ENCODE assay signal across 1 cellular context in the genomic region with DNA sequence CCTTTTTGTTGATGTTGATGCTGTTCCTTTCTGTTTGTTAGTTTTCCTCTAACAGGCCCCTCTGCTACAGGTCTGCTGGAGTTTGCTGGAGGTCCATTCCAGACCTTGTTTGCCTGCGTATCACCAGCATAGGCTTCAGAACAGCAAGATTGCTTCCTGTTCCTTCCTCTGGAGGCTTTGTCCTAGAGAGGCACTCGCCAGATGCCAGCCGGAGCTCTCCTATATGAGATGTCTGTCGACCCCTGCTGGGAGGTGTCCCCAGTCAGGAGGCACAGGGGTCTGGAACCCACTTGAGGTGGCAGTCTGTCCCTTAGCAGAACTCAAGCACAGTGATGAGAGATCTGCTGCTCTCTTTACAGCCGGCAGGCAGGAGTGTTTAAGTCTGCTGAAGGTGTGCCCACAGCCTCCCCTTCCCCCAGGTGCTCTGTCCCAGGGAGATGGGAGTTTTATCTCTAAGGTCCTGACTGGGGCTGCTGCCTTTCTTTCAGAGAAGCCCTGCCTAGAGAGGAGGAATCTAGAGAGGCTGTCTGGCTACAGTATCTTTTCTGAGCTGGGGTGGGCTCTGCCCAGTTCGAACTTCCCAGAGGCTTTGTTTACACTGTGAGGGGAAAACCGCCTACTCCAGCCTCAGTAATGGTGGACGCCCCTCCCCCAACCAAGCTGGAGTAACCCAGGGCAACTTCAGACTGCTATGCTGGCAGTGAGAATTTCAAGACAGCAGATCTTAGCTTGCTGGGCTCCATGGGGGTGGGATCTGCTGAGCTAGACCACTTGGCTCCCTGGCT.
TF ChIP-seq lines count a peak whose summit lies in the region.

No MANE protein-coding gene starts in this region.

TF ChIP-seq in GM23338, 12 proteins besides CTCF, POLR2A, EP300 and RAD21:
- TF ChIP-seq, protein P1, sequence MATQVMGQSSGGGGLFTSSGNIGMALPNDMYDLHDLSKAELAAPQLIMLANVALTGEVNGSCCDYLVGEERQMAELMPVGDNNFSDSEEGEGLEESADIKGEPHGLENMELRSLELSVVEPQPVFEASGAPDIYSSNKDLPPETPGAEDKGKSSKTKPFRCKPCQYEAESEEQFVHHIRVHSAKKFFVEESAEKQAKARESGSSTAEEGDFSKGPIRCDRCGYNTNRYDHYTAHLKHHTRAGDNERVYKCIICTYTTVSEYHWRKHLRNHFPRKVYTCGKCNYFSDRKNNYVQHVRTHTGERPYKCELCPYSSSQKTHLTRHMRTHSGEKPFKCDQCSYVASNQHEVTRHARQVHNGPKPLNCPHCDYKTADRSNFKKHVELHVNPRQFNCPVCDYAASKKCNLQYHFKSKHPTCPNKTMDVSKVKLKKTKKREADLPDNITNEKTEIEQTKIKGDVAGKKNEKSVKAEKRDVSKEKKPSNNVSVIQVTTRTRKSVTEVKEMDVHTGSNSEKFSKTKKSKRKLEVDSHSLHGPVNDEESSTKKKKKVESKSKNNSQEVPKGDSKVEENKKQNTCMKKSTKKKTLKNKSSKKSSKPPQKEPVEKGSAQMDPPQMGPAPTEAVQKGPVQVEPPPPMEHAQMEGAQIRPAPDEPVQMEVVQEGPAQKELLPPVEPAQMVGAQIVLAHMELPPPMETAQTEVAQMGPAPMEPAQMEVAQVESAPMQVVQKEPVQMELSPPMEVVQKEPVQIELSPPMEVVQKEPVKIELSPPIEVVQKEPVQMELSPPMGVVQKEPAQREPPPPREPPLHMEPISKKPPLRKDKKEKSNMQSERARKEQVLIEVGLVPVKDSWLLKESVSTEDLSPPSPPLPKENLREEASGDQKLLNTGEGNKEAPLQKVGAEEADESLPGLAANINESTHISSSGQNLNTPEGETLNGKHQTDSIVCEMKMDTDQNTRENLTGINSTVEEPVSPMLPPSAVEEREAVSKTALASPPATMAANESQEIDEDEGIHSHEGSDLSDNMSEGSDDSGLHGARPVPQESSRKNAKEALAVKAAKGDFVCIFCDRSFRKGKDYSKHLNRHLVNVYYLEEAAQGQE (IDR thresholded peaks at IDR 0.05; ENCODE audit: unreplicated experiment), result no peak
- TF ChIP-seq, protein P2, sequence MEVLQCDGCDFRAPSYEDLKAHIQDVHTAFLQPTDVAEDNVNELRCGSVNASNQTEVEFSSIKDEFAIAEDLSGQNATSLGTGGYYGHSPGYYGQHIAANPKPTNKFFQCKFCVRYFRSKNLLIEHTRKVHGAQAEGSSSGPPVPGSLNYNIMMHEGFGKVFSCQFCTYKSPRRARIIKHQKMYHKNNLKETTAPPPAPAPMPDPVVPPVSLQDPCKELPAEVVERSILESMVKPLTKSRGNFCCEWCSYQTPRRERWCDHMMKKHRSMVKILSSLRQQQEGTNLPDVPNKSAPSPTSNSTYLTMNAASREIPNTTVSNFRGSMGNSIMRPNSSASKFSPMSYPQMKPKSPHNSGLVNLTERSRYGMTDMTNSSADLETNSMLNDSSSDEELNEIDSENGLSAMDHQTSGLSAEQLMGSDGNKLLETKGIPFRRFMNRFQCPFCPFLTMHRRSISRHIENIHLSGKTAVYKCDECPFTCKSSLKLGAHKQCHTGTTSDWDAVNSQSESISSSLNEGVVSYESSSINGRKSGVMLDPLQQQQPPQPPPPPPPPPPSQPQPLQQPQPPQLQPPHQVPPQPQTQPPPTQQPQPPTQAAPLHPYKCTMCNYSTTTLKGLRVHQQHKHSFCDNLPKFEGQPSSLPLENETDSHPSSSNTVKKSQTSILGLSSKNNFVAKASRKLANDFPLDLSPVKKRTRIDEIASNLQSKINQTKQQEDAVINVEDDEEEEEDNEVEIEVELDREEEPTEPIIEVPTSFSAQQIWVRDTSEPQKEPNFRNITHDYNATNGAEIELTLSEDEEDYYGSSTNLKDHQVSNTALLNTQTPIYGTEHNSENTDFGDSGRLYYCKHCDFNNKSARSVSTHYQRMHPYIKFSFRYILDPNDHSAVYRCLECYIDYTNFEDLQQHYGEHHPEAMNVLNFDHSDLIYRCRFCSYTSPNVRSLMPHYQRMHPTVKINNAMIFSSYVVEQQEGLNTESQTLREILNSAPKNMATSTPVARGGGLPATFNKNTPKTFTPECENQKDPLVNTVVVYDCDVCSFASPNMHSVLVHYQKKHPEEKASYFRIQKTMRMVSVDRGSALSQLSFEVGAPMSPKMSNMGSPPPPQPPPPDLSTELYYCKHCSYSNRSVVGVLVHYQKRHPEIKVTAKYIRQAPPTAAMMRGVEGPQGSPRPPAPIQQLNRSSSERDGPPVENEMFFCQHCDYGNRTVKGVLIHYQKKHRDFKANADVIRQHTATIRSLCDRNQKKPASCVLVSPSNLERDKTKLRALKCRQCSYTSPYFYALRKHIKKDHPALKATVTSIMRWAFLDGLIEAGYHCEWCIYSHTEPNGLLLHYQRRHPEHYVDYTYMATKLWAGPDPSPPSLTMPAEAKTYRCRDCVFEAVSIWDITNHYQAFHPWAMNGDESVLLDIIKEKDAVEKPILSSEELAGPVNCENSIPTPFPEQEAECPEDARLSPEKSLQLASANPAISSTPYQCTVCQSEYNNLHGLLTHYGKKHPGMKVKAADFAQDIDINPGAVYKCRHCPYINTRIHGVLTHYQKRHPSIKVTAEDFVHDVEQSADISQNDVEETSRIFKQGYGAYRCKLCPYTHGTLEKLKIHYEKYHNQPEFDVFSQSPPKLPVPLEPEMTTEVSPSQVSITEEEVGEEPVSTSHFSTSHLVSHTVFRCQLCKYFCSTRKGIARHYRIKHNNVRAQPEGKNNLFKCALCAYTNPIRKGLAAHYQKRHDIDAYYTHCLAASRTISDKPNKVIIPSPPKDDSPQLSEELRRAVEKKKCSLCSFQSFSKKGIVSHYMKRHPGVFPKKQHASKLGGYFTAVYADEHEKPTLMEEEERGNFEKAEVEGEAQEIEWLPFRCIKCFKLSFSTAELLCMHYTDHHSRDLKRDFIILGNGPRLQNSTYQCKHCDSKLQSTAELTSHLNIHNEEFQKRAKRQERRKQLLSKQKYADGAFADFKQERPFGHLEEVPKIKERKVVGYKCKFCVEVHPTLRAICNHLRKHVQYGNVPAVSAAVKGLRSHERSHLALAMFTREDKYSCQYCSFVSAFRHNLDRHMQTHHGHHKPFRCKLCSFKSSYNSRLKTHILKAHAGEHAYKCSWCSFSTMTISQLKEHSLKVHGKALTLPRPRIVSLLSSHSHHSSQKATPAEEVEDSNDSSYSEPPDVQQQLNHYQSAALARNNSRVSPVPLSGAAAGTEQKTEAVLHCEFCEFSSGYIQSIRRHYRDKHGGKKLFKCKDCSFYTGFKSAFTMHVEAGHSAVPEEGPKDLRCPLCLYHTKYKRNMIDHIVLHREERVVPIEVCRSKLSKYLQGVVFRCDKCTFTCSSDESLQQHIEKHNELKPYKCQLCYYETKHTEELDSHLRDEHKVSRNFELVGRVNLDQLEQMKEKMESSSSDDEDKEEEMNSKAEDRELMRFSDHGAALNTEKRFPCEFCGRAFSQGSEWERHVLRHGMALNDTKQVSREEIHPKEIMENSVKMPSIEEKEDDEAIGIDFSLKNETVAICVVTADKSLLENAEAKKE (CRISPR knock-in tag; IDR thresholded peaks at IDR 0.05), result 0 out of 2 replicates have a peak, but pooled peaks have one; percentile 9
